Comparison of ENCODE assay signal across 22 cellular contexts in genomic region chr2:7071137-7071536, GRCh38.
"Had no signal": no experiment of that assay in that cellular context is flagged by ENCODE, and none has a peak within 500 bp of the region (broad histone marks: within the 10 kb centered on the region; RNA-seq: fewer than 3 reads in every experiment).

No MANE protein-coding gene starts in this region.

- H3K9me3 Mint-ChIP-seq: nephron, type B pancreatic cell had no signal

- H3K27me3 Mint-ChIP-seq: type B pancreatic cell had no signal

- H3K27me3 ChIP-seq: foreskin keratinocyte, right lobe of liver, spleen, thyroid gland, uterus had no signal

- H3K9me3 ChIP-seq: psoas muscle, right lobe of liver, spleen, thyroid gland, uterus had no signal

- H3K4me3 Mint-ChIP-seq: immature natural killer cell; naive B cell; nephron; stimulated activated naive B cell treated with anti-CD40 and anti-IgM and Interleukin-4, amounts not matched to agents 10 μg/mL and 1 μg/mL and 100 μg/mL, for 72 hours; type B pancreatic cell had no signal

- DNase-seq: cortex of kidney; effector memory CD4-positive, alpha-beta T cell; foreskin keratinocyte; immature natural killer cell; kidney; left cardiac atrium; left ventricle myocardium superior; mesendoderm; naive B cell; psoas muscle; retina; right lobe of liver; spleen; stimulated activated CD4-positive, alpha-beta T cell treated with anti-CD3 and anti-CD28 coated beads, Interleukin-15, amount 100 ng/mL, for 24 hours; stimulated activated CD4-positive, alpha-beta T cell treated with anti-CD3 and anti-CD28 coated beads, Interleukin-1b, Interleukin-23, amount 100 ng/mL, for 48 hours; stimulated activated CD4-positive, alpha-beta T cell treated with anti-CD3 and anti-CD28 coated beads, Interleukin-4, amount 100 ng/mL, for 4 hours; stimulated activated naive B cell treated with anti-CD40 and anti-IgM and Interleukin-4, amounts not matched to agents 10 μg/mL and 1 μg/mL and 100 μg/mL, for 72 hours; thyroid gland; uterus had no signal

- H3K4me1 ChIP-seq: foreskin keratinocyte, psoas muscle, right lobe of liver, thyroid gland, uterus had no signal

- H3K4me3 ChIP-seq: psoas muscle, right lobe of liver, thyroid gland, uterus had no signal

- H3K36me3 ChIP-seq: right lobe of liver, thyroid gland, uterus had no signal

- H3K27ac ChIP-seq: foreskin keratinocyte, psoas muscle, right lobe of liver, thyroid gland, uterus had no signal

- ATAC-seq: esophagus mucosa, foreskin keratinocyte, left ventricle myocardium superior, psoas muscle had no signal

- H3K4me1 Mint-ChIP-seq: immature natural killer cell, naive B cell, nephron had no signal
